Comparison of ENCODE assay signal across 13 cellular contexts in the genomic region with DNA sequence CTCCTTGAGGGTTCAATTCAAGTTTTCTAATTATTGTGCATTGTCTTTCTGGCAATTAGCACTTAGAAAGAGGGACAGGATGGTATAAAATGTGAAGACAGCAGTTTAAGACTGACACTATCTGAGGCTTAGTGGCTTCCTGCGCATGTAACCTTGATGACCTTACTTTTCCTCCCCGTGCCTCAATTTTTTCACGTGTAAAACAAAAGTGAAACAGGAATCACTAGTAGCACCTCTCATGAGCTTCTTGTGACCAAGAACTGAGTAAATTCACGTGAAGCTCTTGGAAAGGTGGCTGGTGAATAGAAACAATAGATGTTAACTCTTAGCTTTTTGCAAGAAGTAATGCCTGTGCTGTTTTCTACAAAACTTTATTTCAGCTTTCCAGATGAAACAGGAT.
DNase-seq lines count a peak whose midpoint lies in the region; ATAC-seq and TF ChIP-seq lines count a peak whose summit lies in the region.
"Had no signal": no experiment of that assay in that cellular context is flagged by ENCODE, and none has a peak within 500 bp of the region (broad histone marks: within the 10 kb centered on the region; RNA-seq: fewer than 3 reads in every experiment).

No MANE protein-coding gene starts in this region.

- peaks cover 3 to 9% of the 10 kb centered on the region in 2 donors for H3K4me1 Mint-ChIP-seq in natural killer cell treated with Interleukin-12 subunit alpha and Interleukin-12 subunit beta and Interleukin-15 and Interleukin-18, amount 100 ng/mL, for 72 hours (ENCODE audit: low read depth in 2 of 2)

- H3K27ac Mint-ChIP-seq in natural killer cell treated with Interleukin-12 subunit alpha and Interleukin-12 subunit beta and Interleukin-15 and Interleukin-18, amount 100 ng/mL, for 72 hours, result no peak overlapping the region

- peak overlapping the region; percentile 14 for H3K4me3 Mint-ChIP-seq in natural killer cell treated with Interleukin-12 subunit alpha and Interleukin-12 subunit beta and Interleukin-15 and Interleukin-18, amount 100 ng/mL, for 72 hours

- H3K9me3 ChIP-seq in Loucy (ENCODE audit: insufficient read depth, low read depth, low read length) (no peaks in the 10 kb centered on the region), ascending aorta (no peaks in the 10 kb centered on the region)

- H3K27me3 Mint-ChIP-seq in natural killer cell treated with Interleukin-12 subunit alpha and Interleukin-12 subunit beta and Interleukin-15 and Interleukin-18, amount 100 ng/mL, for 72 hours, result peaks cover 12 to 14% of the 10 kb centered on the region in 2 donors

- peak overlapping the region; percentile 30 for H3K4me2 ChIP-seq in Loucy (ENCODE audit: low read depth, low read length, poor library complexity, severe bottlenecking)

- no peak for TF ChIP-seq CTCF in Loucy (conservative IDR thresholded peaks at IDR 0.05; ENCODE audit: low read length)
- TF ChIP-seq CTCF in ascending aorta (IDR thresholded peaks at IDR 0.05), result no peak
- no peak for TF ChIP-seq CTCF in GM13977 (IDR thresholded peaks at IDR 0.05; ENCODE audit: extremely low read depth, insufficient read depth, missing control alignments)

- no peaks in the 10 kb centered on the region for H3K9me3 Mint-ChIP-seq in natural killer cell treated with Interleukin-12 subunit alpha and Interleukin-12 subunit beta and Interleukin-15 and Interleukin-18, amount 100 ng/mL, for 72 hours

- no peaks in the 10 kb centered on the region for H3K27me3 ChIP-seq in Loucy (ENCODE audit: insufficient read depth, low read length, poor library complexity, severe bottlenecking)
- H3K27me3 ChIP-seq in ascending aorta, result no peaks in the 10 kb centered on the region

- H3K9me2 ChIP-seq in Loucy (replicated peaks; ENCODE audit: low read depth, low read length), result no peaks in the 10 kb centered on the region

- H4K20me1 ChIP-seq in Loucy (ENCODE audit: insufficient read depth, low read length, poor library complexity, severe bottlenecking), result no peaks in the 10 kb centered on the region

- H2AFZ ChIP-seq in Loucy (ENCODE audit: low read length), result 0 out of 2 replicates have a peak overlapping the region, but pooled peaks have one; percentile 4

- H3K27ac ChIP-seq in ascending aorta, result no peak overlapping the region
- H3K27ac ChIP-seq: 22Rv1 had no signal

- H3K79me2 ChIP-seq in Loucy (ENCODE audit: insufficient read depth, low read length), result no peaks in the 10 kb centered on the region

- H3K4me3 ChIP-seq in Loucy (ENCODE audit: low read length, poor library complexity, severe bottlenecking), result no peak overlapping the region
- peak overlapping the region; percentile 39 to 66 for H3K4me3 ChIP-seq in ascending aorta

- DNase-seq in DMS53 (lab: John Stamatoyannopoulos, UW) (peak; percentile 9), DMS53 treated with DMSO at 0.1 percent for 48 hours (lab: John Stamatoyannopoulos, UW; ENCODE audit: unreplicated experiment) (no peak), ascending aorta (ENCODE audit: low spot score in 2 of 2) (no peak), GM13977 (ENCODE audit: low spot score) (no peak), 8988T (no peak)
- DNase-seq in natural killer cell treated with Interleukin-12 subunit alpha and Interleukin-12 subunit beta and Interleukin-15 and Interleukin-18, amount 100 ng/mL, for 72 hours (ENCODE audit: low spot score), result no peak
- DNase-seq: DND-41, left colon, occipital lobe, T-helper 9 cell had no signal

- no peaks in the 10 kb centered on the region for H3K4me1 ChIP-seq in Loucy (ENCODE audit: insufficient read depth, low read length, poor library complexity, severe bottlenecking)
- peaks cover 0 to 3% of the 10 kb centered on the region in 2 donors for H3K4me1 ChIP-seq in ascending aorta

- H3K36me3 Mint-ChIP-seq in natural killer cell treated with Interleukin-12 subunit alpha and Interleukin-12 subunit beta and Interleukin-15 and Interleukin-18, amount 100 ng/mL, for 72 hours, result no peaks in the 10 kb centered on the region

- no peak overlapping the region for H3K9ac ChIP-seq in Loucy (ENCODE audit: low read depth, low read length, poor library complexity, severe bottlenecking)

- H3F3A ChIP-seq in Loucy (ENCODE audit: low read depth), result no peaks in the 10 kb centered on the region

- in situ Hi-C loops in GM13977 (cut with MboI; ENCODE audit: low pct_unique_long_range_greater_than_20kb, low sequenced_read_pairs, unreplicated experiment), result loop anchor here (10.0 kb wide), 4 partner anchors 145 to 1035 kb away; no protein-coding TSS in a partner anchor

- intact Hi-C loops in ascending aorta (cut with DNase I), result loop anchor here (1.0 to 10.0 kb wide), 5 partner anchors 145 to 1125 kb away; a partner anchor contains a TSS

- ATAC-seq in natural killer cell treated with Interleukin-12 subunit alpha and Interleukin-12 subunit beta and Interleukin-15 and Interleukin-18, amount 100 ng/mL, for 72 hours, result no peak
- no peak for ATAC-seq in GM18867 (IDR thresholded peaks at IDR 0.05; ENCODE audit: unreplicated experiment)
- ATAC-seq: left colon had no signal

- no peaks in the 10 kb centered on the region for H3K36me3 ChIP-seq in Loucy (ENCODE audit: insufficient read depth, low read length)
- no peaks in the 10 kb centered on the region for H3K36me3 ChIP-seq in ascending aorta
